ENCODE assay signal across 8 cellular contexts in the genomic region with DNA sequence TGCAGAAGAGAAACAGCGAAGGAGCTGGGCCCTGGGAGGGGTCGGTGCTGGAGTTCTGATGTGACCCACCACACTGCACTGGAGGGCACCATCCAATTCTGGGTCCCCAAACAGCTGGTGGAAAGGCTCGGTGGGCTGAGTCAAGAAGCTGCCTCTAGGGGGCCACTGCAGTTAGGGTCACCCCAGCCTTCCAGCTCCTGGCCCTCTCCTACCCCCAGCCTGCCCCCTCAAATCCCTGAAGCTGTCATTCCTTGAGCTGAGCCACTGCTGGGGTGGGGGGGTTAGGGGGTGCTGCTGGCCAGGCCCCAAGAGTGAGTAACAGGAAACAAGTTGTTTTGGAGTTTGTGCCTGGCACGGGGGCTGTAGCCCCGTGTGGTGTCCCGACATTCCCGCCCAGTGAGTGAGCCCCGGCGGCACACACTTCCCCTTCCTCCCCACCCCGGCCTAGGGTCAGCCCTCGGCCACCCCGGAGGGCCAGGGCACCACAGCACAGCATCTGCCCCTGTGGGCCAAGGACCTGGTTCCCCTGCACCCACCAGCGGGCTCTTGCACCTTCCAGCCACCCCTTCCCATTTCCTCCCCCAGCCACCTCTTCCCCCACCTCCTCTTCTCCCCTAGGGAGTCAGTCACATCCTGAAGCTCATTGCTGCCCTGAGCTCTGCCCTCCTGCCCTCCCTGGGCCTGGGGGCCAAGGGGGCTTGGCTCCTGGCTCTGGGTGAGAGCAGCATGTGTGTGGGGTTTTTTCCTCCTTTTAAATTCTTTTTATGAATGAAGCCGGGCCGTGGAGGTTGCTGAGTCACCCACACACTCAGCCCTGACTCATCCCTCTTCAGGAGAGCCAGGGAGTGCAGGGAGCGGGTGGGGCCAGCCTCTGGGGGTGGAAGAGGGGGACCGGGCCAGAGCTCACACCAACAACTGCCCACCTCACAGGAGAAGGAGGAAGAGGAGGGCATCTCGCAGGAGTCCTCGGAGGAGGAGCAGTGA. TPM values are rescaled to one million over a fixed set of nuclear protein-coding genes. Genes with fewer than 3 reads are reported as not detected.
A peak's percentile ranks its signal among the peaks of the same experiment; 100 is the strongest.
DNase-seq lines count a peak whose midpoint lies in the region; ATAC-seq and TF ChIP-seq lines count a peak whose summit lies in the region.

No MANE protein-coding gene starts in this region.

- DNase-seq in COLO829 (ENCODE audit: low spot score) (peak; percentile 88), HUDEP-2 (lab: John Stamatoyannopoulos, UW; ENCODE audit: unreplicated experiment in 76 of 76) (peak in 70 of 76 experiments; percentile 25 to 89 (median 70)), myocyte (ENCODE audit: low read depth) (peak; percentile 83), upper lobe of left lung (peak; percentile 66 to 80), NCI-H2081 (lab: John Stamatoyannopoulos, UW) (no peak), NCI-H2171 treated with DMSO at 0.1 percent for 48 hours (lab: John Stamatoyannopoulos, UW) (no peak)
- DNase-seq in activated CD4-positive, alpha-beta T cell treated with anti-CD3 and anti-CD28 coated beads for 48 hours: peak; percentile 81

- WGBS in upper lobe of left lung, 2 donors: 37 to 38% methylated on average over 8 to 18 of the region's 19 CpGs

- no peaks in the 10 kb centered on the region for H3K9me3 ChIP-seq in endocrine pancreas (ENCODE audit: control insufficient read depth, low read length)
- H3K9me3 ChIP-seq in upper lobe of left lung: no peaks in the 10 kb centered on the region

- peak in 1 of 6 experiments; percentile 21 for TF ChIP-seq CTCF in upper lobe of left lung (IDR thresholded peaks at IDR 0.05)

- no peaks in the 10 kb centered on the region for H3K36me3 ChIP-seq in endocrine pancreas (ENCODE audit: control insufficient read depth, insufficient read depth, low read length)
- peaks cover 0 to 33% (median 5%) of the 10 kb centered on the region in 4 donors for H3K36me3 ChIP-seq in upper lobe of left lung

- TF ChIP-seq POLR2A in upper lobe of left lung (IDR thresholded peaks at IDR 0.05): no peak

- H3K4me1 ChIP-seq in endocrine pancreas (ENCODE audit: control insufficient read depth, insufficient read depth, low read length) (no peaks in the 10 kb centered on the region), upper lobe of left lung (peaks cover 21 to 38% (median 36%) of the 10 kb centered on the region in 4 donors)

- ATAC-seq in upper lobe of left lung (ENCODE audit: low FRiP score in 2 of 2): peak in 1 of 2 donors; percentile 70

- no peak for TF ChIP-seq EP300 in upper lobe of left lung (IDR thresholded peaks at IDR 0.05)

- H3K27ac ChIP-seq in upper lobe of left lung: peak overlapping the region; percentile 52 to 73 (median 67)

- H3K27me3 ChIP-seq in endocrine pancreas (ENCODE audit: control insufficient read depth, insufficient read depth, low read length) (no peaks in the 10 kb centered on the region), upper lobe of left lung (no peaks in the 10 kb centered on the region)

- H3K9ac ChIP-seq in endocrine pancreas (ENCODE audit: control insufficient read depth, insufficient read depth, low read length): peak overlapping the region; percentile 54

- H3K4me3 ChIP-seq in endocrine pancreas (ENCODE audit: control insufficient read depth, insufficient read depth, low read length) (no peak overlapping the region), upper lobe of left lung (peak overlapping the region in 1 of 4 donors; percentile 1)

RNA-seq across cellular contexts. Expression of a gene that starts 4.6 kb away (rescaled TPM):
- 21.6 and 25.5 TPM in 2 replicates for total RNA-seq in myocyte
- polyA plus RNA-seq in myocyte (2012): 41.5 TPM
- total RNA-seq in upper lobe of left lung: 10 to 100 TPM; 12.6 to 42.2 (median 34.9) TPM

RNA-seq across cellular contexts. Expression of a gene that starts 7.5 kb away (rescaled TPM):
- total RNA-seq in myocyte (30.4 and 37.5 TPM in 2 replicates), upper lobe of left lung (10 to 100 TPM; 19.9 to 91.5 (median 58.9) TPM)
- 27.5 TPM for polyA plus RNA-seq in myocyte (2012)

Comparison
In these comparisons a context has a peak if more than half of its experiments do, and no peak if none do; other contexts are left out.
1. DNase-seq: peak in COLO829 (single experiment), HUDEP-2 (70 of 76), activated CD4-positive, alpha-beta T cell treated with anti-CD3 and anti-CD28 coated beads for 48 hours (single experiment), myocyte (single experiment) and upper lobe of left lung (2 of 2); none in NCI-H2081 (0 of 2) and NCI-H2171 treated with DMSO at 0.1 percent for 48 hours (single experiment).